ENCODE assay signal across 1 cellular context in the genomic region with DNA sequence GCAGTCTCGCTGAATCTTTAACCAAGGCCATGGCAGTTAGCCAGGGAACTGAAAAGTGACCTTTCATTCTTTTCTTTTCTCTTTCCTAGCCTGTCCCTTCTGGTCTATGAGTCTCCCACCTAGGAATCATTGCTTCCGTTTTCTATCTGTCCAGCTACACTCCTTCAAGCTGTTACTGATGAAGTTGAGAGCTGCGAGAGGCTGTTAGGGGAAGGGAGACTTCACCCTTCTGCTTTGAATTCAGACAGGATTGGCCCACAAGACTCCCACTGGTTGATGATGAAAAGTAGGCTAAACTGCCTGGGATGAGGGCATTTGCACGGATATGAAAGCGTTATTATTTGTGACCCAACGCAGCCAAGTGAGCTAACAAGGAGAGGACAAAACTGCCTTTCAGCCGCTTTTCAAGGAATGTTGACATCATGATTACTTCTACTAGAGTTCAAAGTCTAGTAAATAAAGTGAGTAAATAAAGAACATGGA.
TF ChIP-seq lines count a peak whose summit lies in the region.

No MANE protein-coding gene starts in this region.

TF ChIP-seq in WTC11, 78 proteins besides CTCF, POLR2A, EP300 and RAD21 (continued from another document):
- TF ChIP-seq, protein P1, sequence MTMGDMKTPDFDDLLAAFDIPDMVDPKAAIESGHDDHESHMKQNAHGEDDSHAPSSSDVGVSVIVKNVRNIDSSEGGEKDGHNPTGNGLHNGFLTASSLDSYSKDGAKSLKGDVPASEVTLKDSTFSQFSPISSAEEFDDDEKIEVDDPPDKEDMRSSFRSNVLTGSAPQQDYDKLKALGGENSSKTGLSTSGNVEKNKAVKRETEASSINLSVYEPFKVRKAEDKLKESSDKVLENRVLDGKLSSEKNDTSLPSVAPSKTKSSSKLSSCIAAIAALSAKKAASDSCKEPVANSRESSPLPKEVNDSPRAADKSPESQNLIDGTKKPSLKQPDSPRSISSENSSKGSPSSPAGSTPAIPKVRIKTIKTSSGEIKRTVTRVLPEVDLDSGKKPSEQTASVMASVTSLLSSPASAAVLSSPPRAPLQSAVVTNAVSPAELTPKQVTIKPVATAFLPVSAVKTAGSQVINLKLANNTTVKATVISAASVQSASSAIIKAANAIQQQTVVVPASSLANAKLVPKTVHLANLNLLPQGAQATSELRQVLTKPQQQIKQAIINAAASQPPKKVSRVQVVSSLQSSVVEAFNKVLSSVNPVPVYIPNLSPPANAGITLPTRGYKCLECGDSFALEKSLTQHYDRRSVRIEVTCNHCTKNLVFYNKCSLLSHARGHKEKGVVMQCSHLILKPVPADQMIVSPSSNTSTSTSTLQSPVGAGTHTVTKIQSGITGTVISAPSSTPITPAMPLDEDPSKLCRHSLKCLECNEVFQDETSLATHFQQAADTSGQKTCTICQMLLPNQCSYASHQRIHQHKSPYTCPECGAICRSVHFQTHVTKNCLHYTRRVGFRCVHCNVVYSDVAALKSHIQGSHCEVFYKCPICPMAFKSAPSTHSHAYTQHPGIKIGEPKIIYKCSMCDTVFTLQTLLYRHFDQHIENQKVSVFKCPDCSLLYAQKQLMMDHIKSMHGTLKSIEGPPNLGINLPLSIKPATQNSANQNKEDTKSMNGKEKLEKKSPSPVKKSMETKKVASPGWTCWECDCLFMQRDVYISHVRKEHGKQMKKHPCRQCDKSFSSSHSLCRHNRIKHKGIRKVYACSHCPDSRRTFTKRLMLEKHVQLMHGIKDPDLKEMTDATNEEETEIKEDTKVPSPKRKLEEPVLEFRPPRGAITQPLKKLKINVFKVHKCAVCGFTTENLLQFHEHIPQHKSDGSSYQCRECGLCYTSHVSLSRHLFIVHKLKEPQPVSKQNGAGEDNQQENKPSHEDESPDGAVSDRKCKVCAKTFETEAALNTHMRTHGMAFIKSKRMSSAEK (CRISPR knock-in tag; IDR thresholded peaks at IDR 0.05; ENCODE audit: borderline replicate concordance), result no peak
- no peak for TF ChIP-seq FOXK1 (CRISPR knock-in tag; IDR thresholded peaks at IDR 0.05)
- TF ChIP-seq EMX1 (CRISPR knock-in tag; IDR thresholded peaks at IDR 0.05), result no peak
- no peak for TF ChIP-seq NR3C1 (CRISPR knock-in tag; conservative IDR thresholded peaks at IDR 0.05; ENCODE audit: low read depth)
